Comparison of ENCODE assay signal across 16 cellular contexts in the genomic region with DNA sequence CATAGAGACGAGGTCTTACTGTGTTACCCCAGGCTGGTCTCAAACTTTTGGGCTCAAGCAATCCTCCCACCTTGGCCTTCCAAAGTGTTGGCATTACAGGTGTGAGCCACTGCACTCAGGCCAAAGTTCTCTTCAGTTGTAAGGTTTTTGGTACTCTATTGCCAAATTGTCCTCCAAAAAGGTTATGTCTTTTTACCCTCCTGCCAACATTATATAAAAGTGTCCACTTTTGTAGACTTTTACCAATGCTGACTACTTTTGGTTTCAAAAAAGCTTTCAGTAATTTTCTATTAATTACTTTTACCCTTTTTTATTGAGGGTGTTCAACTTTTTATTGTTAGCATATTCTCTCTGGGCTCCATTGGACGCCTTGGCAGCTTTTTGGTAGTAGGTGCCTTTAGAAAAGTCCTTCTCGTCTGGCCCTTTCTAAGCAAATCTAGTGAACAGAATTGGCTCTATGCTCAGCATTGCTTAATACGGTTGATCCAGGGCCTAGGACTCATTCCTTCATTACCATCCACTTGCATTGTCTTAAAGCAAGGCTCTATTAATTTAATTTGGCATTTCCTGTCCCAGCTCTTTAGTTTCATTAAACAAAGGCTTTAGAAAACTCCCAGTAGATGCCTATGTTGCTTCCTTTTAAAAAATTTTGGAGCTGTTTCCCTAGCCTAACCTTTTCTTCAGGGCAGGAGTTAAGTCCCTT. TPM values are rescaled to one million over a fixed set of nuclear protein-coding genes. Genes with fewer than 3 reads are reported as not detected.
"Had no signal": no experiment of that assay in that cellular context is flagged by ENCODE, and none has a peak within 500 bp of the region (broad histone marks: within the 10 kb centered on the region; RNA-seq: fewer than 3 reads in every experiment).

No MANE protein-coding gene starts in this region.

- H3K27ac ChIP-seq: dorsolateral prefrontal cortex, gastroesophageal sphincter, heart right ventricle, sigmoid colon had no signal

- H3K4me1 ChIP-seq: gastroesophageal sphincter, sigmoid colon had no signal

- H3K4me3 ChIP-seq: dorsolateral prefrontal cortex, gastroesophageal sphincter, heart right ventricle, sigmoid colon had no signal

- H3K36me3 ChIP-seq: gastroesophageal sphincter, heart right ventricle, sigmoid colon had no signal

- DNase-seq: activated CD4-positive, alpha-beta T cell treated with anti-CD3 and anti-CD28 coated beads, Interleukin-2, amount 50 U/mL, for 1 hour; activated CD8-positive, alpha-beta memory T cell treated with anti-CD3 and anti-CD28 coated beads, Interleukin-2, amount 50 U/mL, for 4 hours; activated T-cell treated with anti-CD3 and anti-CD28 coated beads, Interleukin-2, amount 50 U/mL, for 4 hours; amygdala; dorsolateral prefrontal cortex; endodermal cell; heart right ventricle; mesendoderm; naive thymus-derived CD8-positive, alpha-beta T cell; nucleus accumbens; sigmoid colon; stimulated activated CD4-positive, alpha-beta T cell treated with anti-CD3 and anti-CD28 coated beads, Interleukin-4, amount 100 ng/mL, for 24 hours; stimulated activated naive B cell treated with anti-CD40 and anti-IgM and Interleukin-4, amounts not matched to agents 10 μg/mL and 1 μg/mL and 100 μg/mL, for 72 hours had no signal

- ATAC-seq: activated T-cell treated with anti-CD3 and anti-CD28 coated beads, Interleukin-2, amount 50 U/mL, for 4 hours; gastroesophageal sphincter; heart right ventricle; naive thymus-derived CD8-positive, alpha-beta T cell; stimulated activated naive B cell treated with anti-CD40 and anti-IgM and Interleukin-4, amounts not matched to agents 10 μg/mL and 1 μg/mL and 100 μg/mL, for 72 hours had no signal

- H3K27me3 ChIP-seq: dorsolateral prefrontal cortex, gastroesophageal sphincter, sigmoid colon had no signal

RNA-seq across cellular contexts. Expression of a gene that starts 16.7 kb away (rescaled TPM):
- total RNA-seq: cardiac septum; gastroesophageal sphincter; heart right ventricle; naive thymus-derived CD8-positive, alpha-beta T cell; sigmoid colon had no signal
- polyA plus RNA-seq: naive thymus-derived CD8-positive, alpha-beta T cell had no signal

RNA-seq across cellular contexts. Expression of a gene that starts 35.5 kb away (rescaled TPM):
- total RNA-seq: endodermal cell; epithelial cell of proximal tubule; naive thymus-derived CD8-positive, alpha-beta T cell had no signal
- polyA plus RNA-seq: naive thymus-derived CD8-positive, alpha-beta T cell had no signal

RNA-seq across cellular contexts. Expression of a gene that starts 36.6 kb away (rescaled TPM):
- total RNA-seq: naive thymus-derived CD8-positive, alpha-beta T cell had no signal
- polyA plus RNA-seq: naive thymus-derived CD8-positive, alpha-beta T cell had no signal
